ENCODE assay signal across 10 cellular contexts in the genomic region with DNA sequence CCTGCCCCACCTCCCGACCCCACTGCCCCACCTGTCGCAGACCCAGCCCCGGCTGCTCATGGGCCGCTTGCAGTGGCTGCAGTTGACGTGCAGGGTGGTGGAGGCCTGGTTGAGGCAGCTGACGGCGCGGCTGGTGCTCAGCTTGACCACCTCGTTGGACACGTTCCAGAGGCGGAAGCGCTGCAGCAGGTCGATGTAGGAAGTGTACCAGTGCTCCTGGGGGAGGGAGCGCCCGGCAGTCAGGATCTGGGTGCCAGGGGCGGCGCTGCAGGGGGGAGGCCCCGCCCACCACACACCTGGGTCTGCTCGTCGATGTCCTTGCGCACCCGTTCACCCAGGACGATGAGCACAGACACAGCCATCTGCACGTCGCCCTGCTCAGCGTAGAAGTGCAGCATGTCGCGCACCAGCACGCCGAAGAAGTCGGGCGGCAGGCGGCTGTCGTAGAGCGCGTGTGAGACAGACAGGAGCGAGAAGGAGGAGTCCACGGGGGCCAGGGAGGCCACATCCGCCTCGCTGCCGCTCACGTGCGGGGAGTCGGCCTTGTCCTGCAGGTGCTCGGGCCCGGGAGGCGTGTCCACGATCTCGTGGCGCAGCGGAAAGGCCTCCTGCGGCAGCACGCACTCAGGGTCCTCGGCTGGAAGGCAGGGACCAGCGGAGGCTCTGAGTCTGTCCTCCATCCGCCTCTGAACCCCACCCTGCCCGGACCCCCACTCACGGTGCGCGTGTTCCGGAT. TPM values are rescaled to one million over a fixed set of nuclear protein-coding genes. Genes with fewer than 3 reads are reported as not detected.
DNase-seq lines count a peak whose midpoint lies in the region; ATAC-seq and TF ChIP-seq lines count a peak whose summit lies in the region.
"Had no signal": no experiment of that assay in that cellular context is flagged by ENCODE, and none has a peak within 500 bp of the region (broad histone marks: within the 10 kb centered on the region; RNA-seq: fewer than 3 reads in every experiment).

No MANE protein-coding gene starts in this region.

- peak overlapping the region; percentile 89 for H3K27ac Mint-ChIP-seq in stimulated activated effector memory CD8-positive, alpha-beta T cell treated with anti-CD3 and anti-CD28 coated beads, Interleukin-12 subunit alpha, Interleukin-12 subunit beta, amount 100 ng/mL, for 72 hours

- H3K4me1 Mint-ChIP-seq in stimulated activated effector memory CD8-positive, alpha-beta T cell treated with anti-CD3 and anti-CD28 coated beads, Interleukin-12 subunit alpha, Interleukin-12 subunit beta, amount 100 ng/mL, for 72 hours = peaks cover 51% of the 10 kb centered on the region

- peak overlapping the region in 26 of 59 donors; percentile 25 to 89 (median 80) for H3K27ac ChIP-seq in dorsolateral prefrontal cortex
- no peak overlapping the region for H3K27ac ChIP-seq in foreskin keratinocyte

- peak overlapping the region; percentile 10 to 93 (median 70) for H3K4me3 ChIP-seq in dorsolateral prefrontal cortex

- no peak for TF ChIP-seq CTCF in dorsolateral prefrontal cortex (IDR thresholded peaks at IDR 0.05 in 54 of 56, conservative IDR thresholded peaks at IDR 0.05 in 2 of 56; ENCODE audit: low read depth in 1 of 56, partially characterized antibody in 56 of 56)
- no peak for TF ChIP-seq CTCF in foreskin keratinocyte (conservative IDR thresholded peaks at IDR 0.05)

- peaks cover 48% of the 10 kb centered on the region for H3K36me3 Mint-ChIP-seq in stimulated activated effector memory CD8-positive, alpha-beta T cell treated with anti-CD3 and anti-CD28 coated beads, Interleukin-12 subunit alpha, Interleukin-12 subunit beta, amount 100 ng/mL, for 72 hours

- no peak for ATAC-seq in stimulated activated effector memory CD8-positive, alpha-beta T cell treated with anti-CD3 and anti-CD28 coated beads, Interleukin-12 subunit alpha, Interleukin-12 subunit beta, amount 100 ng/mL, for 72 hours
- ATAC-seq in GM21526 (IDR thresholded peaks at IDR 0.05; ENCODE audit: low FRiP score, unreplicated experiment) (no peak), foreskin keratinocyte (no peak)

- no peaks in the 10 kb centered on the region for H3K27me3 ChIP-seq in dorsolateral prefrontal cortex
- no peaks in the 10 kb centered on the region for H3K27me3 ChIP-seq in foreskin keratinocyte

- H3K4me1 ChIP-seq in foreskin keratinocyte = no peaks in the 10 kb centered on the region

- H3K4me3 Mint-ChIP-seq in stimulated activated effector memory CD8-positive, alpha-beta T cell treated with anti-CD3 and anti-CD28 coated beads, Interleukin-12 subunit alpha, Interleukin-12 subunit beta, amount 100 ng/mL, for 72 hours = peak overlapping the region; percentile 73

- H3K9me3 Mint-ChIP-seq in stimulated activated effector memory CD8-positive, alpha-beta T cell treated with anti-CD3 and anti-CD28 coated beads, Interleukin-12 subunit alpha, Interleukin-12 subunit beta, amount 100 ng/mL, for 72 hours = no peaks in the 10 kb centered on the region
- H3K9me3 Mint-ChIP-seq: activated B cell treated with CpG ODN at 0.5 μM for 24 hours; activated naive CD8-positive, alpha-beta T cell treated with anti-CD3 and anti-CD28 coated beads, Interleukin-2, amount 10 ng/mL, durations not matched to agents 7 days and 5 days had no signal

- DNase-seq in NCI-H1092 treated with DMSO at 0.1 percent for 48 hours (lab: John Stamatoyannopoulos, UW) (peak; percentile 52), NCI-H1092 (lab: John Stamatoyannopoulos, UW) (no peak), NCI-H2171 treated with DMSO at 0.1 percent for 48 hours (lab: John Stamatoyannopoulos, UW) (peak; percentile 87), dorsolateral prefrontal cortex (no peak), kidney glomerular epithelial cell (lab: John Stamatoyannopoulos, UW) (no peak), foreskin keratinocyte (no peak)
- no peak for DNase-seq in stimulated activated effector memory CD8-positive, alpha-beta T cell treated with anti-CD3 and anti-CD28 coated beads, Interleukin-12 subunit alpha, Interleukin-12 subunit beta, amount 100 ng/mL, for 72 hours (ENCODE audit: low spot score in 2 of 2)

- intact Hi-C loops in dorsolateral prefrontal cortex (cut with DNase I) = loop anchor here (10.0 kb wide), 2 partner anchors 620 to 740 kb away; a partner anchor contains a TSS

RNA-seq across cellular contexts. Expression of a gene that starts 1.0 kb away (rescaled TPM):
- total RNA-seq in dorsolateral prefrontal cortex (10 to 100 TPM; 19.0 to 50.5 (median 30.3) TPM), foreskin keratinocyte (42.3 and 45.9 TPM in 2 replicates)
- 48.0 and 58.7 TPM in 2 replicates for polyA plus RNA-seq in foreskin keratinocyte

RNA-seq across cellular contexts. Expression of a gene that starts 4.9 kb away (rescaled TPM):
- total RNA-seq in dorsolateral prefrontal cortex (100 to 1,000 TPM in 119 of 120 experiments, 10 to 100 TPM in 1; 99.4 to 191 (median 150) TPM), foreskin keratinocyte (125 and 138 TPM in 2 replicates)
- polyA plus RNA-seq in foreskin keratinocyte = 167 and 172 TPM in 2 replicates

RNA-seq across cellular contexts. Expression of a gene that starts 5.1 kb away (rescaled TPM):
- total RNA-seq in dorsolateral prefrontal cortex = 10 to 100 TPM; 12.4 to 22.0 (median 17.5) TPM
- 7.9 and 8.2 TPM in 2 replicates for total RNA-seq in foreskin keratinocyte
- 6.9 and 7.2 TPM in 2 replicates for polyA plus RNA-seq in foreskin keratinocyte

RNA-seq across cellular contexts. Expression of a gene that starts 9.7 kb away (rescaled TPM):
- total RNA-seq in dorsolateral prefrontal cortex (10 to 100 TPM; 10.3 to 39.1 (median 26.5) TPM), foreskin keratinocyte (1.3 and 2.0 TPM in 2 replicates)
- 1.6 and 3.0 TPM in 2 replicates for polyA plus RNA-seq in foreskin keratinocyte

RNA-seq across cellular contexts. Expression of a gene that starts 17.2 kb away (rescaled TPM):
- total RNA-seq in dorsolateral prefrontal cortex (100 to 1,000 TPM in 63 of 120 experiments, 10 to 100 TPM in 57; 69.8 to 145 (median 101) TPM), foreskin keratinocyte (70.3 and 75.5 TPM in 2 replicates)
- 93.6 and 104 TPM in 2 replicates for polyA plus RNA-seq in foreskin keratinocyte

Comparison
In these comparisons a context has a peak if more than half of its experiments do, and no peak if none do; other contexts are left out.
1. DNase-seq: peak in NCI-H1092 treated with DMSO at 0.1 percent for 48 hours (single experiment) and NCI-H2171 treated with DMSO at 0.1 percent for 48 hours (single experiment); none in NCI-H1092 (single experiment), dorsolateral prefrontal cortex (0 of 10), stimulated activated effector memory CD8-positive, alpha-beta T cell treated with anti-CD3 and anti-CD28 coated beads, Interleukin-12 subunit alpha, Interleukin-12 subunit beta, amount 100 ng/mL, for 72 hours (0 of 2), kidney glomerular epithelial cell (single experiment) and foreskin keratinocyte (0 of 2).